15 cellular contexts compared by ENCODE assay signal in the genomic region with DNA sequence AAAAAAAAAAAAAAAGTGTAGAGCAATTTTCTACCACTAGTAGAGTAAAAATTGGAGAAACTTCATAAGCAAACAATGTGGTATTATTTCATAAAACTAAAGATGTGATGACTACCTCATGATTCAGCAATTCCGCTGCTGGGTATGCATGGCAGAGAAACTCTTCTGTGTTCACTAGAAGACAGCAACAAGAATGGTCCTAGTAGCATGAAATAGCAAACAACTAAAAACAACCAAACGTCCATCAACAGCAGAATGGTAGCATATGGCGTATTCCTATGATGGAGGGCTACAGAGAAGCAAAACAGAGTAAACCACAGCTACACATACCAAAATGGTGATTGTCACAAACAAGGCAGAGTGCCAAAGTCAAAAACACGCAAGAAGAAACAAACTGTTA. TPM values are rescaled to one million over a fixed set of nuclear protein-coding genes. Genes with fewer than 3 reads are reported as not detected.
DNase-seq lines count a peak whose midpoint lies in the region; ATAC-seq, FAIRE-seq and TF ChIP-seq lines count a peak whose summit lies in the region.
"Had no signal": no experiment of that assay in that cellular context is flagged by ENCODE, and none has a peak within 500 bp of the region (broad histone marks: within the 10 kb centered on the region; RNA-seq: fewer than 3 reads in every experiment).

No MANE protein-coding gene starts in this region.

- peaks cover 0 to 2% of the 10 kb centered on the region in 2 experiments; a peak in 1 of 5 replicates for H3K4me1 ChIP-seq in K562 (replicated peaks in 1 of 2; ENCODE audit: control insufficient read depth in 2 of 2, insufficient read depth in 2 of 2, low read length in 2 of 2)
- H3K4me1 ChIP-seq in kidney (ENCODE audit: control insufficient read depth in 1 of 2, insufficient read depth in 1 of 2, low read depth in 1 of 2, low read length in 2 of 2): no peaks in the 10 kb centered on the region
- peaks cover 7% of the 10 kb centered on the region for H3K4me1 ChIP-seq in testis

- POLR2A ChIA-PET in K562 (lab: Yijun Ruan, JAX): interaction anchor here (0.6 to 0.7 kb wide), 2 partner anchors 9 to 136 kb away, joined by 3 to 4 read pairs; no protein-coding TSS in a partner anchor

- FAIRE-seq in K562 (lab: Jason Lieb, UNC): peak; percentile 52
- no peak for FAIRE-seq in kidney (lab: Jason Lieb, UNC)
- FAIRE-seq: GM12892 had no signal

- H3K27ac ChIP-seq in K562 (ENCODE audit: extremely low read depth, low read depth, low read length) (no peak overlapping the region), kidney (ENCODE audit: low read depth in 2 of 2, low read length in 2 of 2) (no peak overlapping the region), testis (no peak overlapping the region)
- H3K27ac ChIP-seq: SK-N-MC had no signal

- H4K20me1 ChIP-seq in K562 (replicated peaks; ENCODE audit: control insufficient read depth, insufficient read depth, low read length): no peaks in the 10 kb centered on the region

- DNase-seq in AG10803 (ENCODE audit: low read depth) (peak; percentile 98), LHCN-M2 (ENCODE audit: low read depth) (peak; percentile 98), K562 (ENCODE audit: extremely low read depth in 1 of 4, low spot score in 3 of 4) (no peak), kidney glomerular epithelial cell (lab: John Stamatoyannopoulos, UW) (peak; percentile 52), kidney (no peak), testis (no peak)
- DNase-seq: COR-L47, naive B cell, NCI-H446 had no signal

- TF ChIP-seq CTCF in AG10803 (conservative IDR thresholded peaks at IDR 0.05; ENCODE audit: low read length) (peak; percentile 34), K562 (IDR thresholded peaks at IDR 0.05 in 2 of 3, conservative IDR thresholded peaks at IDR 0.05 in 1 of 3; ENCODE audit: insufficient read depth in 2 of 3, low read depth in 1 of 3, low read length in 3 of 3) (no peak), kidney (IDR thresholded peaks at IDR 0.05; ENCODE audit: borderline replicate concordance, extremely low read depth, insufficient read depth) (no peak), testis (IDR thresholded peaks at IDR 0.05) (no peak)

- TF ChIP-seq POLR2A in K562 (conservative IDR thresholded peaks at IDR 0.05) (no peak), testis (IDR thresholded peaks at IDR 0.05) (no peak)

- H3K9me1 ChIP-seq in K562 (ENCODE audit: control insufficient read depth, insufficient read depth, low read length): no peaks in the 10 kb centered on the region

- CTCF ChIA-PET in K562 (lab: Yijun Ruan, JAX; ENCODE audit: low intra/inter-chr PET ratio): interaction anchor here (0.6 to 0.9 kb wide), 2 partner anchors 100 to 297 kb away, joined by 3 read pairs; no protein-coding TSS in a partner anchor

- H3K36me3 ChIP-seq in K562 (ENCODE audit: control insufficient read depth, insufficient read depth, low read length): no peaks in the 10 kb centered on the region
- no peaks in the 10 kb centered on the region for H3K36me3 ChIP-seq in kidney (ENCODE audit: control insufficient read depth in 1 of 2, insufficient read depth in 2 of 2, low read length in 2 of 2)
- no peaks in the 10 kb centered on the region for H3K36me3 ChIP-seq in testis (ENCODE audit: low read depth, missing control alignments)

- intact Hi-C loops in K562 (cut with micrococcal nuclease): no loop called here
- intact Hi-C loops in kidney (cut with DNase I): no loop called here
- intact Hi-C loops in testis (cut with DNase I; ENCODE audit: low total_unique reads): no loop called here

- H2AFZ ChIP-seq in K562 (ENCODE audit: low read depth, low read length): 0 out of 2 replicates have a peak overlapping the region, but pooled peaks have one; percentile 67

- ATAC-seq in K562 (no peak; the same call in 1 of the 3 replicates), HG02981 (IDR thresholded peaks at IDR 0.05; ENCODE audit: unreplicated experiment) (no peak), HG03139 (IDR thresholded peaks at IDR 0.05; ENCODE audit: unreplicated experiment) (no peak)

- H3K4me3 ChIP-seq in AG10803 (ENCODE audit: low read length) (no peak overlapping the region), K562 (no peak overlapping the region), kidney (ENCODE audit: low read length in 2 of 2) (no peak overlapping the region), testis (no peak overlapping the region)
- H3K4me3 ChIP-seq: SK-N-MC had no signal

- no peak overlapping the region for H3K4me2 ChIP-seq in K562 (ENCODE audit: insufficient read depth, low read length)

- no TSS peak for BruUV-seq in K562 (replicated peaks; lab: Mats Ljungman, UMichigan)

- H3K27me3 ChIP-seq in K562 (ENCODE audit: control insufficient read depth in 2 of 2, insufficient read depth in 2 of 2, low read length in 2 of 2): peaks cover 26 to 35% of the 10 kb centered on the region in 2 experiments
- no peaks in the 10 kb centered on the region for H3K27me3 ChIP-seq in testis

- H3K9me3 ChIP-seq in K562 (replicated peaks; ENCODE audit: control insufficient read depth, insufficient read depth, low read depth, low read length): no peaks in the 10 kb centered on the region
- no peaks in the 10 kb centered on the region for H3K9me3 ChIP-seq in kidney (ENCODE audit: control insufficient read depth in 1 of 2, low read length in 2 of 2)
- H3K9me3 ChIP-seq in testis: no peaks in the 10 kb centered on the region

- no peak for TF ChIP-seq RAD21 in K562 (CRISPR knock-in tag; conservative IDR thresholded peaks at IDR 0.05 in 1 of 2, IDR thresholded peaks at IDR 0.05 in 1 of 2)

- in situ Hi-C loops in K562 (cut with MboI): no loop called here

- TF ChIP-seq EP300 in K562 (IDR thresholded peaks at IDR 0.05; ENCODE audit: low read length): no peak

- H3K79me2 ChIP-seq in K562 (ENCODE audit: control insufficient read depth, insufficient read depth, low read length): no peaks in the 10 kb centered on the region

- H3K9ac ChIP-seq in K562 (ENCODE audit: insufficient read depth in 1 of 2, low read depth in 2 of 2, low read length in 2 of 2) (no peak overlapping the region), kidney (ENCODE audit: low read length in 2 of 2) (no peak overlapping the region)

- 2% methylated on average over 4 of the region's 4 CpGs for WGBS in K562 (ENCODE audit: insufficient coverage, low coverage, missing lambda C conversion rate)
- WGBS in testis, 2 donors: 71 to 78% methylated on average over 4 of the region's 4 CpGs

TF ChIP-seq in K562, 482 proteins besides CTCF, POLR2A, EP300 and RAD21 (continues in another document):
- no peak for TF ChIP-seq ZNF766 (CRISPR knock-in tag; conservative IDR thresholded peaks at IDR 0.05)

RNA-seq across cellular contexts. Expression of a gene that starts 18.9 kb away (rescaled TPM):
- not detected in 2 replicates for total RNA-seq in LHCN-M2 (2014; rRNA removed)
- polyA plus RNA-seq in LHCN-M2 (2012): 0.38 TPM
- total RNA-seq in K562 (2011; cell fraction: chromatin; rRNA removed; ENCODE audit: low replicate concordance): 0.25 TPM in 1 of 2 replicates, not detected in the other
- total RNA-seq in K562 (2011; cell fraction: nucleolus; rRNA removed): 0.17 TPM in 1 of 2 replicates, not detected in the other
- 0.22 and 0.23 TPM in 2 replicates for total RNA-seq in K562 (2011; cell fraction: nucleoplasm; rRNA removed)
- total RNA-seq in K562 (2014; rRNA removed): not detected in 2 replicates
- total RNA-seq in K562 (2014; rRNA removed; fragmentation: Illumina TruSeq; extraction: Trizol): not detected in 2 replicates
- not detected in 2 replicates for total RNA-seq in K562 (2015; rRNA removed; fragmentation: Illumina TruSeq; extraction: Trizol)
- 0.04 TPM in 1 of 2 replicates, not detected in the other for total RNA-seq in K562 (2021)
- polyA plus RNA-seq in K562 (2011; rRNA removed): 0.04 and 0.08 TPM in 2 replicates
- 0.04 and 0.13 TPM in 2 replicates for polyA plus RNA-seq in K562 (2011; cell fraction: cytosol; rRNA removed)
- polyA plus RNA-seq in K562 (2011; cell fraction: nucleus; rRNA removed): 0.07 and 0.11 TPM in 2 replicates
- 0.03 and 0.07 TPM in 2 replicates for polyA plus RNA-seq in K562 (2012)
- polyA plus RNA-seq in K562 (2014; fragmentation: Illumina TruSeq; extraction: Trizol): 0.09 TPM in 1 of 2 replicates, not detected in the other
- under 1 TPM in 1 of 2 experiments, not detected in 1; 0.03 TPM for polyA plus RNA-seq in K562 (2014; fragmentation: Nextera tagmentation; extraction: Ambion mirVana)
- polyA plus RNA-seq in K562 (2014; rRNA removed): 0.08 and 0.09 TPM in 2 replicates
- polyA minus RNA-seq in K562 (2011; rRNA and poly(A)+ RNA removed): not detected in 2 replicates
- polyA minus RNA-seq in K562 (2011; cell fraction: cytosol; rRNA and poly(A)+ RNA removed): not detected in 2 replicates
- 0.22 TPM in 1 of 2 replicates, not detected in the other for polyA minus RNA-seq in K562 (2011; cell fraction: nucleus; rRNA and poly(A)+ RNA removed)
- 0.09 TPM for total RNA-seq in kidney
- not detected for polyA plus RNA-seq in kidney (ENCODE audit: insufficient read depth, low read depth, low replicate concordance)
- under 1 TPM in 1 of 2 donors, not detected in 1; 0.19 TPM for total RNA-seq in testis
- polyA plus RNA-seq in testis (ENCODE audit: insufficient read depth, low read depth, low replicate concordance): 0.70 TPM
- total RNA-seq: activated T-helper 2 cell treated with anti-CD3 and anti-CD28 coated beads, Interferon-gamma antibody, Interleukin-2, Interleukin-4, amounts not matched to agents 10 μg/mL and 5 μg/mL and 100 μg/mL, durations not matched to agents 14 hours and 24 hours and 36 hours had no signal
- polyA plus RNA-seq: IgD-negative memory B cell had no signal

RNA-seq across cellular contexts. Expression of a gene that starts 29.7 kb away (rescaled TPM):
- total RNA-seq in LHCN-M2 (2014; rRNA removed) (20.1 and 21.9 TPM in 2 replicates), K562 (2014; rRNA removed) (10.2 and 12.4 TPM in 2 replicates), K562 (2014; rRNA removed; fragmentation: Illumina TruSeq; extraction: Trizol) (12.6 and 14.2 TPM in 2 replicates), K562 (2015; rRNA removed; fragmentation: Illumina TruSeq; extraction: Trizol) (13.8 and 15.3 TPM in 2 replicates), K562 (2021) (16.9 and 19.1 TPM in 2 replicates), kidney (39.0 TPM), testis (10 to 100 TPM; 20.3 to 36.2 TPM)
- polyA plus RNA-seq in LHCN-M2 (2012): 16.1 TPM
- 14.5 and 31.1 TPM in 2 replicates for total RNA-seq in K562 (2011; cell fraction: chromatin; rRNA removed; ENCODE audit: low replicate concordance)
- 11.2 and 11.6 TPM in 2 replicates for total RNA-seq in K562 (2011; cell fraction: nucleolus; rRNA removed)
- 13.5 and 13.8 TPM in 2 replicates for total RNA-seq in K562 (2011; cell fraction: nucleoplasm; rRNA removed)
- polyA plus RNA-seq in K562 (2011; rRNA removed) (10.0 and 11.2 TPM in 2 replicates), K562 (2014; fragmentation: Illumina TruSeq; extraction: Trizol) (14.2 and 14.7 TPM in 2 replicates), K562 (2014; fragmentation: Nextera tagmentation; extraction: Ambion mirVana) (10 to 100 TPM in 1 of 2 experiments, 1 to 10 TPM in 1; 6.5 to 11.8 TPM), K562 (2014; rRNA removed) (6.8 and 7.7 TPM in 2 replicates), kidney (ENCODE audit: insufficient read depth, low read depth, low replicate concordance) (6.7 TPM), testis (ENCODE audit: insufficient read depth, low read depth, low replicate concordance) (14.4 TPM)
- 6.0 and 7.6 TPM in 2 replicates for polyA plus RNA-seq in K562 (2011; cell fraction: cytosol; rRNA removed)
- 14.3 and 16.7 TPM in 2 replicates for polyA plus RNA-seq in K562 (2011; cell fraction: nucleus; rRNA removed)
- polyA plus RNA-seq in K562 (2012): 8.4 and 9.6 TPM in 2 replicates
- polyA minus RNA-seq in K562 (2011; rRNA and poly(A)+ RNA removed): 20.6 and 21.8 TPM in 2 replicates
- 11.2 and 12.9 TPM in 2 replicates for polyA minus RNA-seq in K562 (2011; cell fraction: cytosol; rRNA and poly(A)+ RNA removed)
- polyA minus RNA-seq in K562 (2011; cell fraction: nucleus; rRNA and poly(A)+ RNA removed): 9.4 and 17.5 TPM in 2 replicates

Comparison
In these comparisons a context has a peak if more than half of its experiments do, and no peak if none do; other contexts are left out.
1. DNase-seq: peak in AG10803 (single experiment), LHCN-M2 (single experiment) and kidney glomerular epithelial cell (single experiment); none in K562 (0 of 4), kidney (single experiment) and testis (single experiment).